Comparison of ENCODE assay signal across 8 cellular contexts in genomic region chr3:169133178-169134161, GRCh38.
DNase-seq lines count a peak whose midpoint lies in the region; ATAC-seq and TF ChIP-seq lines count a peak whose summit lies in the region.

No MANE protein-coding gene starts in this region.

- no peak overlapping the region for H3K4me2 ChIP-seq in GM23248 (ENCODE audit: unreplicated experiment)
- H3K4me2 ChIP-seq in Karpas-422 (ENCODE audit: low read depth, low read length, poor library complexity, severe bottlenecking), result no peak overlapping the region

- H3K27me3 ChIP-seq in A673 (replicated peaks; ENCODE audit: insufficient read depth, low read depth, low read length, poor library complexity), result peaks cover 79% of the 10 kb centered on the region
- no peaks in the 10 kb centered on the region for H3K27me3 ChIP-seq in GM23248 (replicated peaks; ENCODE audit: insufficient read depth)
- H3K27me3 ChIP-seq in Karpas-422 (ENCODE audit: low read length), result no peaks in the 10 kb centered on the region

- CTCF ChIA-PET in A673 (lab: Charles Lee), result no interaction called here
- CTCF ChIA-PET in activated CD8-positive, alpha-beta T cell treated with anti-CD3 and anti-CD28 coated beads, Interleukin-2, amount 10 ng/mL, durations not matched to agents 7 days and 5 days (lab: Charles Lee), result interaction anchor here (2.3 kb wide), 1 partner anchor 535 kb away, joined by 6 read pairs; no protein-coding TSS in a partner anchor

- no peaks in the 10 kb centered on the region for H3K9me3 Mint-ChIP-seq in activated CD8-positive, alpha-beta T cell treated with anti-CD3 and anti-CD28 coated beads, Interleukin-2, amount 10 ng/mL, durations not matched to agents 7 days and 5 days (ENCODE audit: insufficient read depth)

- peak; percentile 58; the same call in 1 of the 2 replicates for TF ChIP-seq CTCF in A673 (conservative IDR thresholded peaks at IDR 0.05; ENCODE audit: low read depth, low read length)

- no peak for ATAC-seq in activated CD8-positive, alpha-beta T cell treated with anti-CD3 and anti-CD28 coated beads, Interleukin-2, amount 10 ng/mL, durations not matched to agents 7 days and 5 days

- no peak overlapping the region for H3K4me3 Mint-ChIP-seq in activated CD8-positive, alpha-beta T cell treated with anti-CD3 and anti-CD28 coated beads, Interleukin-2, amount 10 ng/mL, durations not matched to agents 7 days and 5 days

- in situ Hi-C loops in GM23248 (cut with MboI), result no loop called here

- H2AFZ ChIP-seq in GM23248 (no peak overlapping the region), Karpas-422 (ENCODE audit: low read length) (no peak overlapping the region)

- no peaks in the 10 kb centered on the region for H3K9me3 ChIP-seq in A673 (ENCODE audit: low read depth, low read length, poor library complexity, severe bottlenecking)
- no peaks in the 10 kb centered on the region for H3K9me3 ChIP-seq in GM23248 (ENCODE audit: low read depth)
- no peaks in the 10 kb centered on the region for H3K9me3 ChIP-seq in Karpas-422 (ENCODE audit: low read length)

- H3K4me1 ChIP-seq in A673 (ENCODE audit: insufficient read depth, low read length, poor library complexity, severe bottlenecking), result no peaks in the 10 kb centered on the region
- 0 out of 2 replicates have a peak, but pooled peaks cover 8% of the 10 kb centered on the region for H3K4me1 ChIP-seq in GM23248 (ENCODE audit: insufficient read depth)
- H3K4me1 ChIP-seq in Karpas-422 (ENCODE audit: low read length), result no peaks in the 10 kb centered on the region

- POLR2A ChIA-PET in A673 (lab: Charles Lee; ENCODE audit: low non-redundant PET), result no interaction called here
- POLR2A ChIA-PET in activated CD8-positive, alpha-beta T cell treated with anti-CD3 and anti-CD28 coated beads, Interleukin-2, amount 10 ng/mL, durations not matched to agents 7 days and 5 days (lab: Charles Lee), result no interaction called here

- H3K4me3 ChIP-seq in A673 (ENCODE audit: low read depth, low read length, poor library complexity, severe bottlenecking) (no peak overlapping the region), GM23248 (no peak overlapping the region), Karpas-422 (ENCODE audit: low read length) (no peak overlapping the region)

- BruUV-seq in A673 (replicated peaks; lab: Mats Ljungman, UMichigan), result no TSS peak

- H3F3A ChIP-seq in GM23248 (ENCODE audit: insufficient read depth), result no peaks in the 10 kb centered on the region

- 51 to 52% methylated on average over 5 of the region's 5 CpGs for WGBS in GM23248 (ENCODE audit: low coverage in 1 of 2, low lambda C conversion rate in 2 of 2, missing lambda C conversion rate in 2 of 2), 2 experiments

- H3K36me3 ChIP-seq in A673 (ENCODE audit: insufficient read depth, low read length, poor library complexity, severe bottlenecking) (no peaks in the 10 kb centered on the region), GM23248 (ENCODE audit: low read depth) (no peaks in the 10 kb centered on the region), Karpas-422 (ENCODE audit: insufficient read depth, low read length) (no peaks in the 10 kb centered on the region)

- intact Hi-C loops in A673 (cut with micrococcal nuclease; ENCODE audit: unreplicated experiment), result loop anchor here (5.0 kb wide), 1 partner anchor 609 kb away; no protein-coding TSS in a partner anchor

- H3K27me3 Mint-ChIP-seq in activated CD8-positive, alpha-beta T cell treated with anti-CD3 and anti-CD28 coated beads, Interleukin-2, amount 10 ng/mL, durations not matched to agents 7 days and 5 days (ENCODE audit: low read depth), result peaks cover 11% of the 10 kb centered on the region

- H3K9ac ChIP-seq in GM23248 (no peak overlapping the region), Karpas-422 (ENCODE audit: low read length) (no peak overlapping the region)

- H3K4me1 Mint-ChIP-seq in activated CD8-positive, alpha-beta T cell treated with anti-CD3 and anti-CD28 coated beads, Interleukin-2, amount 10 ng/mL, durations not matched to agents 7 days and 5 days (ENCODE audit: low read depth), result no peaks in the 10 kb centered on the region

- H3K79me2 ChIP-seq in GM23248 (ENCODE audit: insufficient read depth), result no peaks in the 10 kb centered on the region
- H3K79me2 ChIP-seq in Karpas-422 (ENCODE audit: low read length), result no peaks in the 10 kb centered on the region

- H4K20me1 ChIP-seq in GM23248 (ENCODE audit: insufficient read depth), result no peaks in the 10 kb centered on the region
- no peaks in the 10 kb centered on the region for H4K20me1 ChIP-seq in Karpas-422 (ENCODE audit: insufficient read depth, low read depth, low read length)

- H3K36me3 Mint-ChIP-seq in activated CD8-positive, alpha-beta T cell treated with anti-CD3 and anti-CD28 coated beads, Interleukin-2, amount 10 ng/mL, durations not matched to agents 7 days and 5 days (ENCODE audit: low read depth), result no peaks in the 10 kb centered on the region

- no peaks in the 10 kb centered on the region for H3K9me2 ChIP-seq in GM23248 (ENCODE audit: insufficient read depth)
- no peaks in the 10 kb centered on the region for H3K9me2 ChIP-seq in Karpas-422 (replicated peaks; ENCODE audit: insufficient read depth, low read length)

- H3K27ac Mint-ChIP-seq in activated CD8-positive, alpha-beta T cell treated with anti-CD3 and anti-CD28 coated beads, Interleukin-2, amount 10 ng/mL, durations not matched to agents 7 days and 5 days, result no peak overlapping the region

- DNase-seq in A673 (ENCODE audit: low spot score) (peak; percentile 31), GM23248 (peak; percentile 58), SW480 (ENCODE audit: low spot score) (peak; percentile 26), iris pigment epithelial cell (ENCODE audit: low read depth) (peak; percentile 34), Karpas-422 (no peak)
- DNase-seq in stimulated activated CD4-positive, alpha-beta T cell treated with anti-CD3 and anti-CD28 coated beads, Interleukin-4, amount 100 ng/mL, for 24 hours, result no peak
- no peak for DNase-seq in activated CD8-positive, alpha-beta T cell treated with anti-CD3 and anti-CD28 coated beads, Interleukin-2, amount 10 ng/mL, durations not matched to agents 7 days and 5 days
- DNase-seq in activated CD4-positive, alpha-beta T cell treated with anti-CD3 and anti-CD28 coated beads, Interleukin-2, amount 50 U/mL, for 48 hours, result no peak

- H3K27ac ChIP-seq in A673 (ENCODE audit: low read depth, low read length, poor library complexity, severe bottlenecking) (no peak overlapping the region), GM23248 (no peak overlapping the region), Karpas-422 (ENCODE audit: low read length) (no peak overlapping the region)

Comparison
In these comparisons a context has a peak if more than half of its experiments do, and no peak if none do; other contexts are left out.
1. DNase-seq: peak in A673 (single experiment), GM23248 (single experiment), SW480 (single experiment) and iris pigment epithelial cell (single experiment); none in stimulated activated CD4-positive, alpha-beta T cell treated with anti-CD3 and anti-CD28 coated beads, Interleukin-4, amount 100 ng/mL, for 24 hours (single experiment), Karpas-422 (single experiment), activated CD8-positive, alpha-beta T cell treated with anti-CD3 and anti-CD28 coated beads, Interleukin-2, amount 10 ng/mL, durations not matched to agents 7 days and 5 days (single experiment) and activated CD4-positive, alpha-beta T cell treated with anti-CD3 and anti-CD28 coated beads, Interleukin-2, amount 50 U/mL, for 48 hours (0 of 2).